Comparison of ENCODE assay signal across 25 cellular contexts in genomic region chr2:127205211-127206140, GRCh38. TPM values are rescaled to one million over a fixed set of nuclear protein-coding genes. Genes with fewer than 3 reads are reported as not detected.
DNase-seq lines count a peak whose midpoint lies in the region; ATAC-seq, FAIRE-seq and TF ChIP-seq lines count a peak whose summit lies in the region.
"Had no signal": no experiment of that assay in that cellular context is flagged by ENCODE, and none has a peak within 500 bp of the region (broad histone marks: within the 10 kb centered on the region; RNA-seq: fewer than 3 reads in every experiment).

No MANE protein-coding gene starts in this region.

- H3K9me3 ChIP-seq in A673 (ENCODE audit: low read depth, low read length, poor library complexity, severe bottlenecking) (no peaks in the 10 kb centered on the region), neuronal stem cell (replicated peaks in 1 of 2; ENCODE audit: control insufficient read depth in 2 of 2, insufficient read depth in 1 of 2, low read depth in 1 of 2, low read length in 2 of 2) (no peaks in the 10 kb centered on the region)
- H3K9me3 ChIP-seq: neutrophil, thoracic aorta had no signal

- H3K27me3 Mint-ChIP-seq in endothelial cell (ENCODE audit: unreplicated experiment), result peaks cover 1% of the 10 kb centered on the region
- H3K27me3 Mint-ChIP-seq in Calu3 (ENCODE audit: unreplicated experiment), result peaks cover 34% of the 10 kb centered on the region

- H3K4me1 ChIP-seq in A673 (ENCODE audit: insufficient read depth, low read length, poor library complexity, severe bottlenecking) (peaks cover 21% of the 10 kb centered on the region), neuronal stem cell (ENCODE audit: control insufficient read depth in 2 of 2, insufficient read depth in 1 of 2, low read depth in 1 of 2, low read length in 2 of 2) (peaks cover 0 to 14% of the 10 kb centered on the region in 2 donors)

- peak overlapping the region; percentile 37 for H2BK15ac ChIP-seq in neuronal stem cell (ENCODE audit: low read length)

- no peak overlapping the region for H3K4me2 ChIP-seq in neuronal stem cell (ENCODE audit: insufficient read depth, low read length, poor library complexity, severe bottlenecking)

- no peak overlapping the region for H3K27ac Mint-ChIP-seq in endothelial cell (ENCODE audit: unreplicated experiment)
- no peak overlapping the region for H3K27ac Mint-ChIP-seq in Calu3 (ENCODE audit: unreplicated experiment)

- H3K27me3 ChIP-seq in A673 (replicated peaks; ENCODE audit: insufficient read depth, low read depth, low read length, poor library complexity) (no peaks in the 10 kb centered on the region), H7 (ENCODE audit: control insufficient read depth, insufficient read depth, low read length) (no peaks in the 10 kb centered on the region), neuronal stem cell (ENCODE audit: control insufficient read depth in 3 of 3, insufficient read depth in 3 of 3, low read depth in 1 of 3, low read length in 3 of 3) (no peaks in the 10 kb centered on the region)

- H2BK12ac ChIP-seq in neuronal stem cell (ENCODE audit: low read length), result no peak overlapping the region

- H3K36me3 ChIP-seq in A673 (ENCODE audit: insufficient read depth, low read length, poor library complexity, severe bottlenecking) (no peaks in the 10 kb centered on the region), H7 (replicated peaks; ENCODE audit: control insufficient read depth, insufficient read depth, low read length) (no peaks in the 10 kb centered on the region), neuronal stem cell (replicated peaks in 1 of 2; ENCODE audit: control insufficient read depth in 2 of 2, insufficient read depth in 2 of 2, low read length in 2 of 2) (peaks cover 4 to 20% of the 10 kb centered on the region in 2 donors)
- H3K36me3 ChIP-seq: neutrophil, thoracic aorta had no signal

- FAIRE-seq in RCC 7860 (lab: Jason Lieb, UNC), result no peak
- FAIRE-seq: frontal cortex, HTR-8/SVneo, keratinocyte had no signal

- BruUV-seq in A673 (replicated peaks; lab: Mats Ljungman, UMichigan), result no TSS peak
- BruUV-seq in Calu3 (replicated peaks; lab: Mats Ljungman, UMichigan), result no TSS peak

- H3K36me3 Mint-ChIP-seq in endothelial cell (ENCODE audit: low read depth, unreplicated experiment), result peaks cover 5% of the 10 kb centered on the region
- H3K36me3 Mint-ChIP-seq in Calu3 (ENCODE audit: insufficient read depth, unreplicated experiment), result no peaks in the 10 kb centered on the region

- H2BK5ac ChIP-seq in neuronal stem cell (ENCODE audit: low read length), result no peak overlapping the region

- H3K79me1 ChIP-seq in neuronal stem cell (ENCODE audit: low read depth, low read length), result no peaks in the 10 kb centered on the region

- H3K14ac ChIP-seq in neuronal stem cell (ENCODE audit: low read length), result no peak overlapping the region

- no peak overlapping the region for H2AFZ ChIP-seq in neuronal stem cell (ENCODE audit: low read length)
- H2AFZ ChIP-seq: GM23248 had no signal

- POLR2A ChIA-PET in A673 (lab: Charles Lee; ENCODE audit: low non-redundant PET), result no interaction called here

- H3K4me3 Mint-ChIP-seq in endothelial cell (ENCODE audit: unreplicated experiment) (peak overlapping the region; percentile 65), Calu3 (ENCODE audit: low read depth, unreplicated experiment) (no peak overlapping the region)

- H3K4me1 Mint-ChIP-seq in endothelial cell (ENCODE audit: unreplicated experiment) (peaks cover 4% of the 10 kb centered on the region), Calu3 (ENCODE audit: low read depth, unreplicated experiment) (no peaks in the 10 kb centered on the region)

- H4K8ac ChIP-seq in neuronal stem cell (ENCODE audit: low read depth, low read length), result no peak overlapping the region

- ATAC-seq in GM19452 (IDR thresholded peaks at IDR 0.05; ENCODE audit: unreplicated experiment), result no peak
- ATAC-seq: stimulated activated naive CD8-positive, alpha-beta T cell treated with anti-CD3 and anti-CD28 coated beads, Interleukin-15, Interleukin-2, amounts not matched to agents 100 U/mL and 50 U/mL, for 24 hours had no signal

- H3K4ac ChIP-seq in neuronal stem cell (ENCODE audit: low read length), result no peak overlapping the region

- no CpG with 5 or more reads among the region's 35 CpGs for WGBS in neuronal stem cell (ENCODE audit: extremely low coverage in 2 of 2, insufficient read length in 2 of 2, insufficient replicate concordance in 1 of 2), 2 donors
- 85 to 91% methylated on average over 35 of the region's 35 CpGs for WGBS in lower leg skin, 2 donors

- H3K9me3 Mint-ChIP-seq in endothelial cell (ENCODE audit: unreplicated experiment) (no peaks in the 10 kb centered on the region), Calu3 (ENCODE audit: low read depth, unreplicated experiment) (no peaks in the 10 kb centered on the region)

- H2BK120ac ChIP-seq in neuronal stem cell (ENCODE audit: low read depth, low read length), result no peak overlapping the region

- H3K27ac ChIP-seq in A673 (ENCODE audit: low read depth, low read length, poor library complexity, severe bottlenecking) (peak overlapping the region; percentile 45), neuronal stem cell (replicated peaks; ENCODE audit: low read length) (no peak overlapping the region)
- H3K27ac ChIP-seq: C4-2B, GM23248, neutrophil, thoracic aorta had no signal

- TF ChIP-seq CTCF in A673 (conservative IDR thresholded peaks at IDR 0.05; ENCODE audit: low read depth, low read length) (no peak), endothelial cell (IDR thresholded peaks at IDR 0.05; ENCODE audit: unreplicated experiment) (no peak), Calu3 (IDR thresholded peaks at IDR 0.05; ENCODE audit: unreplicated experiment) (no peak), lower leg skin (IDR thresholded peaks at IDR 0.05) (no peak)

- H3K4me3 ChIP-seq in A673 (ENCODE audit: low read depth, low read length, poor library complexity, severe bottlenecking) (peak overlapping the region; percentile 37), H7 (ENCODE audit: insufficient read depth, low read depth, low read length) (peak overlapping the region; percentile 11; the same call in 1 of the 2 replicates), neuronal stem cell (ENCODE audit: low read length in 2 of 2) (no peak overlapping the region), lower leg skin (ENCODE audit: low read depth, poor library complexity, severe bottlenecking) (no peak overlapping the region)
- H3K4me3 ChIP-seq: GM23248, thoracic aorta had no signal

- no peak for TF ChIP-seq POLR2A in lower leg skin (IDR thresholded peaks at IDR 0.05)

- H4K91ac ChIP-seq in neuronal stem cell (ENCODE audit: low read depth, low read length, poor library complexity), result no peak overlapping the region

- no peak overlapping the region for H2AK5ac ChIP-seq in neuronal stem cell (ENCODE audit: low read depth, low read length)

- H3K18ac ChIP-seq in neuronal stem cell (ENCODE audit: low read length), result peak overlapping the region; percentile 85

- no peak overlapping the region for H3K9ac ChIP-seq in neuronal stem cell (ENCODE audit: low read depth, low read length, poor library complexity)
- H3K9ac ChIP-seq: GM23248 had no signal

- no peak overlapping the region for H3K23ac ChIP-seq in neuronal stem cell (ENCODE audit: low read depth, low read length, poor library complexity)

- intact Hi-C loops in A673 (cut with micrococcal nuclease; ENCODE audit: unreplicated experiment), result no loop called here
- intact Hi-C loops in Calu3 (cut with micrococcal nuclease; ENCODE audit: unreplicated experiment), result no loop called here
- intact Hi-C loops in lower leg skin (cut with DNase I; ENCODE audit: low total_unique reads), result no loop called here

- DNase-seq in A673 (ENCODE audit: low spot score) (peak; percentile 75), H7 (peak; percentile 75), endothelial cell (ENCODE audit: low spot score) (no peak), neuronal stem cell (ENCODE audit: low spot score) (no peak), Calu3 (no peak), RCC 7860 (ENCODE audit: low spot score) (no peak), lower leg skin (ENCODE audit: low spot score in 2 of 2) (no peak)
- DNase-seq: ACHN; activated CD4-positive, alpha-beta T cell treated with anti-CD3 and anti-CD28 coated beads, Interleukin-2, amount 50 U/mL, for 48 hours; activated effector memory CD4-positive, alpha-beta T cell treated with anti-CD3 and anti-CD28 coated beads, Interleukin-2, amount 50 U/mL, for 16 hours; cerebellar nuclear complex; GM23248; NCI-H1436 treated with DMSO at 0.1 percent for 48 hours; NCI-H510A treated with DMSO at 0.1 percent for 48 hours; stimulated activated CD4-positive, alpha-beta T cell treated with anti-CD3 and anti-CD28 coated beads, Interleukin-12 subunit alpha, Interleukin-12 subunit beta, amount 100 ng/mL, for 4 hours; stimulated activated CD4-positive, alpha-beta T cell treated with anti-CD3 and anti-CD28 coated beads, Interleukin-4, amount 100 ng/mL, for 4 hours; stimulated activated naive CD8-positive, alpha-beta T cell treated with anti-CD3 and anti-CD28 coated beads, Interleukin-15, Interleukin-2, amounts not matched to agents 100 U/mL and 50 U/mL, for 24 hours had no signal

- CTCF ChIA-PET in A673 (lab: Charles Lee) (no interaction called here), Calu3 (lab: Charles Lee) (no interaction called here)

RNA-seq across cellular contexts. Expression of gene CYP27C1, which starts 14.6 kb away (rescaled TPM):
- total RNA-seq in A673 (2021), result 3.0 and 4.2 TPM in 2 replicates
- total RNA-seq in H7 (2014; rRNA removed; shearing (Covaris generic)), result 0.59 and 0.83 TPM in 2 replicates
- 6.4 TPM for total RNA-seq in endothelial cell (ENCODE audit: unreplicated experiment)
- 3.7 TPM for polyA plus RNA-seq in neuronal stem cell (2013, experiment 1 of 2)
- 4.0 TPM for polyA plus RNA-seq in neuronal stem cell (2013, experiment 2 of 2)
- total RNA-seq in Calu3 (2022), result 0.07 TPM in 1 of 2 replicates, not detected in the other
- 1 to 10 TPM; 2.4 to 3.5 (median 2.7) TPM for total RNA-seq in lower leg skin
- total RNA-seq: lung microvascular endothelial cell had no signal

Comparison
In these comparisons a context has a peak if more than half of its experiments do, and no peak if none do; other contexts are left out.
1. DNase-seq: peak in A673 (single experiment) and H7 (single experiment); none in endothelial cell (single experiment), neuronal stem cell (single experiment), Calu3 (single experiment), RCC 7860 (single experiment) and lower leg skin (0 of 2).
2. H3K4me3 ChIP-seq: peak in A673 (single experiment) and H7 (single experiment); none in neuronal stem cell (0 of 2) and lower leg skin (single experiment).